Comparison of ENCODE assay signal across 8 cellular contexts in the genomic region with DNA sequence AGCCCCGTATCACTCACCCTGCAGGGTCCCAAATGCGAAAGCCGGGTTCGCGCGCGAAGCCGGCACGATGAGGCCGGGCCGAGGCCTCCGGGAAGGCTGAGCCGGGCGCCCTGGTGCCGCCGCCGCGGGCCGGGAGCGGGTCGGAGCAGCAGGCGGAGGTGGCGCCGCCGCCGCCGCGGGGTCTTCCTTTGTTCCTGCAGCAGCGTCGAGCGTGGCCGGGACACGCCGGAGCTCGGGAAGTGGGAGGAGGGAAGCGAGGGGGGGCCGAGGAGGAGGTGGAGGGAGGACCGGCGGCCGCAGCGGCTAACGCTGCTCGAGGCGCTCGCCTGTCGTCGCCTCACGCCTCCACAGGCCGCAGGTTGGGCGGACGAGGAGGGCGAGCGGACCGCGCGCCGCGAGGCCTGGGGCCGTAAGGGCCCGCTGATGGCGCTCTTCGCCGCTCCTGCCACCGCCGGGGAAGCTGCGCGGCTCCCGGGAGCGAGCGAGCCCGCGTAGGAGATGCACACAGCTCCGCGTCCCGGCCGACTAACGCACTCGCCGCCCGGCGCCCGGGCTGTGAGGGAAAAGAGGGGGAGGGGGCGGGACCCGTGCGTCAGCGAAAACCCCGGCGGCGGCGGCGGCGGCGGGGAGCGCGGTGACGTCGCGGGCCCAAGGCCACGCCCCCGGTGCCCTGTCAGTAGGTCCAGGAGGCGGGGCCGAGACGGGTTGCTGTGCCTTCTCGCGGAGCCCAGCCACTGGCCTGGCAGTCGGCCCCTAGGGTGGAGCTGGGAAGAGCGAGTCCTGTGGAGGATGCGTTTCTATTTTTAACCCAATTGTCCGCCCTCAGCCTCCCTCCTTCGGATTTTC.
A peak's percentile ranks its signal among the peaks of the same experiment; 100 is the strongest.
DNase-seq lines count a peak whose midpoint lies in the region; ATAC-seq lines count a peak whose summit lies in the region.

ZFAND5 (minus strand) TSS at position 530 of the 846 bp plus-strand sequence. CDS start 4,430 bp downstream, outside the sequence.

- DNase-seq in AG08395 (ENCODE audit: low spot score) (peak; percentile 99), NCI-H2227 treated with DMSO at 0.1 percent for 48 hours (lab: John Stamatoyannopoulos, UW) (peak; percentile 91), iris pigment epithelial cell (ENCODE audit: low read depth) (peak; percentile 98)
- peak; percentile 86 to 90 (median 88) for DNase-seq in activated CD4-positive, CD25-positive, alpha-beta regulatory T cell (lab: John Stamatoyannopoulos, UW)
- peak; percentile 91 for DNase-seq in central memory CD4-positive, alpha-beta T cell
- peak; percentile 83 to 94 for DNase-seq in stimulated activated CD4-positive, alpha-beta T cell treated with anti-CD3 and anti-CD28 coated beads, Interleukin-12 subunit alpha, Interleukin-12 subunit beta, amount 100 ng/mL, for 24 hours (ENCODE audit: low read depth in 2 of 2)

- ATAC-seq in GM18907 (IDR thresholded peaks at IDR 0.05; ENCODE audit: unreplicated experiment) (peak; percentile 89), HG03159 (IDR thresholded peaks at IDR 0.05; ENCODE audit: unreplicated experiment) (peak; percentile 83)

Comparison
In these comparisons a context has a peak if more than half of its experiments do, and no peak if none do; other contexts are left out.
1. Peak in every context shown above with its lines: DNase-seq and ATAC-seq.